1 cellular context compared by ENCODE assay signal in genomic region chr11:3168742-3169234, GRCh38.
TF ChIP-seq lines count a peak whose summit lies in the region.

No MANE protein-coding gene starts in this region.

TF ChIP-seq in K562, 482 proteins besides CTCF, POLR2A, EP300 and RAD21:
- peak; percentile 91 for TF ChIP-seq ADNP (tag; IDR thresholded peaks at IDR 0.05)
- TF ChIP-seq TGIF2 (CRISPR knock-in tag; IDR thresholded peaks at IDR 0.05) = 0 out of 2 replicates have a peak, but pooled peaks have one; percentile 38
- peak; percentile 70 for TF ChIP-seq RBM25 (IDR thresholded peaks at IDR 0.05; ENCODE audit: low read depth, low read length, severe bottlenecking)
- TF ChIP-seq KAT7 (CRISPR knock-in tag; IDR thresholded peaks at IDR 0.05; ENCODE audit: borderline replicate concordance) = peak; percentile 79; the same call in 1 of the 2 replicates
- TF ChIP-seq TRIM25 (IDR thresholded peaks at IDR 0.05; ENCODE audit: borderline replicate concordance) = 0 out of 2 replicates have a peak, but pooled peaks have one; percentile 12
- peak; percentile 75 for TF ChIP-seq CHD4 (IDR thresholded peaks at IDR 0.05; ENCODE audit: insufficient read depth, insufficient replicate concordance, low read depth, low read length, poor library complexity, severe bottlenecking)
TF ChIP-seq in K562: peak in this region for 6; not testable (repeated sequence) for 476.
